Comparison of ENCODE assay signal across 34 cellular contexts in genomic region chr2:203282101-203282500, GRCh38.
"Had no signal": no experiment of that assay in that cellular context is flagged by ENCODE, and none has a peak within 500 bp of the region (broad histone marks: within the 10 kb centered on the region; RNA-seq: fewer than 3 reads in every experiment).

No MANE protein-coding gene starts in this region.

- H3K9ac ChIP-seq: KMS-11 had no signal

- H3K4me2 ChIP-seq: KMS-11 had no signal

- H3K9me3 ChIP-seq: MG63 had no signal

- H3K27me3 ChIP-seq: MG63 had no signal

- DNase-seq: Karpas-422, Kasumi-1, MG63, MM.1S, MV-4-11, NCI-H1048, NCI-H1092, NCI-H1092 treated with DMSO at 0.1 percent for 48 hours, NCI-H1105, NCI-H1105 treated with DMSO at 0.1 percent for 48 hours, NCI-H1417, NCI-H1417 treated with DMSO at 0.1 percent for 48 hours, NCI-H1436, NCI-H1436 treated with DMSO at 0.1 percent for 48 hours, NCI-H146, NCI-H1694, NCI-H1694 treated with DMSO at 0.1 percent for 48 hours, NCI-H187, NCI-H187 treated with DMSO at 0.1 percent for 48 hours, NCI-H1930, NCI-H2029, NCI-H2029 treated with DMSO at 0.1 percent for 48 hours, NCI-H2081, NCI-H2081 treated with DMSO at 0.1 percent for 48 hours, NCI-H2107, NCI-H2171, NCI-H2171 treated with DMSO at 0.1 percent for 48 hours, NCI-H2227 treated with DMSO at 0.1 percent for 48 hours, NCI-H226, NCI-H345, NCI-H446, NCI-H446 treated with DMSO at 0.1 percent for 48 hours, NCI-H510A had no signal

- H3K4me3 ChIP-seq: MG63 had no signal

- H3K27ac ChIP-seq: KMS-11 had no signal
